In the genomic region with DNA sequence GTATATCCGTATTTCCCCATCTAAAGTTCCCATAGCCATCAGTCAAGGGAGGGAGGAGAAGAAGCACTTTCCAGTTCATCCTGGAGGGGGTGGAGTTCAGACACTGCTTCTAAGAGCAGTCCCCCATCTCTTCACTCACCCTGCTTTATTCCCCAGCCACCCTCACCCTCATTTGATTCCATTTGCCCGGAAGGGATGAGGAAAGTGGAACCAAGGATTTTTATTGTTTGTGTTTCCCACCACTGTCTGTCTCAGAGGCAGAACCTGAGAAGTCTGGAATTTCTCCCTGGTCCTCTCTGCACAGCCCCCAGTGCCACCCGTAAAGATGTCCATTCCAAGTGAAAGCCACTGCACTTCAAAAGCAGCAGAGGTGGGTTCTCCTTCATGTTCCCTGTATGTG, we compare ENCODE assay signal across 8 cellular contexts.
DNase-seq lines count a peak whose midpoint lies in the region; ATAC-seq, FAIRE-seq and TF ChIP-seq lines count a peak whose summit lies in the region.

No MANE protein-coding gene starts in this region.

- TF ChIP-seq CTCF in foreskin keratinocyte (conservative IDR thresholded peaks at IDR 0.05), result peak; percentile 42

- peak overlapping the region; percentile 90 for H3K9ac ChIP-seq in skeletal muscle satellite cell (ENCODE audit: low read depth, low read length)

- no peaks in the 10 kb centered on the region for H3K36me3 ChIP-seq in skeletal muscle satellite cell (ENCODE audit: insufficient read depth, low read length)

- no peaks in the 10 kb centered on the region for H3K27me3 ChIP-seq in foreskin keratinocyte
- no peaks in the 10 kb centered on the region for H3K27me3 ChIP-seq in skeletal muscle satellite cell (ENCODE audit: control insufficient read depth, insufficient read depth, low read length)

- H3K4me3 ChIP-seq in skeletal muscle satellite cell (ENCODE audit: low read length), result no peak overlapping the region

- TF ChIP-seq POLR2A in GM12891 (IDR thresholded peaks at IDR 0.05; ENCODE audit: low read depth, low read length), result no peak

- H3K4me1 ChIP-seq in foreskin keratinocyte, result peaks cover 42% of the 10 kb centered on the region
- peaks cover 83% of the 10 kb centered on the region for H3K4me1 ChIP-seq in skeletal muscle satellite cell (ENCODE audit: control insufficient read depth, insufficient read depth, low read length)

- peak; percentile 60 for DNase-seq in GM03348 (ENCODE audit: low spot score)
- DNase-seq in SW480 (ENCODE audit: low spot score), result peak; percentile 51
- DNase-seq in foreskin keratinocyte, result no peak
- DNase-seq in germinal center (ENCODE audit: low spot score), result no peak
- no peak for DNase-seq in GM12891 (ENCODE audit: insufficient read length, low spot score)
- no peak for DNase-seq in HUDEP-2 (lab: John Stamatoyannopoulos, UW; ENCODE audit: unreplicated experiment in 76 of 76)
- no peak for DNase-seq in cerebellar nuclear complex (lab: John Stamatoyannopoulos, UW)

- no peak for FAIRE-seq in GM12891 (lab: Jason Lieb, UNC)

- peak overlapping the region; percentile 82 for H3K27ac ChIP-seq in foreskin keratinocyte

- no peak for ATAC-seq in foreskin keratinocyte

- no peaks in the 10 kb centered on the region for H3K9me3 ChIP-seq in skeletal muscle satellite cell (replicated peaks; ENCODE audit: low read length)

- peak overlapping the region; percentile 15 for H3K4me2 ChIP-seq in skeletal muscle satellite cell (ENCODE audit: low read length)

TF ChIP-seq in GM12891, 5 proteins besides CTCF, POLR2A, EP300 and RAD21:
- TF ChIP-seq SPI1 (IDR thresholded peaks at IDR 0.05; ENCODE audit: low read depth, low read length) (no peak), PAX5 (IDR thresholded peaks at IDR 0.05; ENCODE audit: insufficient read depth, low read length, severe bottlenecking) (no peak), TAF1 (IDR thresholded peaks at IDR 0.05; ENCODE audit: low read depth, low read length) (no peak), POLR2AphosphoS5 (IDR thresholded peaks at IDR 0.05; ENCODE audit: low read depth, low read length) (no peak), POU2F2 (IDR thresholded peaks at IDR 0.05; ENCODE audit: low read depth, low read length) (no peak)

Comparison
In these comparisons a context has a peak if more than half of its experiments do, and no peak if none do; other contexts are left out.
1. DNase-seq: peak in GM03348 (single experiment) and SW480 (single experiment); none in foreskin keratinocyte (0 of 2), germinal center (single experiment), GM12891 (single experiment), HUDEP-2 (0 of 76) and cerebellar nuclear complex (0 of 2).